In the genomic region with DNA sequence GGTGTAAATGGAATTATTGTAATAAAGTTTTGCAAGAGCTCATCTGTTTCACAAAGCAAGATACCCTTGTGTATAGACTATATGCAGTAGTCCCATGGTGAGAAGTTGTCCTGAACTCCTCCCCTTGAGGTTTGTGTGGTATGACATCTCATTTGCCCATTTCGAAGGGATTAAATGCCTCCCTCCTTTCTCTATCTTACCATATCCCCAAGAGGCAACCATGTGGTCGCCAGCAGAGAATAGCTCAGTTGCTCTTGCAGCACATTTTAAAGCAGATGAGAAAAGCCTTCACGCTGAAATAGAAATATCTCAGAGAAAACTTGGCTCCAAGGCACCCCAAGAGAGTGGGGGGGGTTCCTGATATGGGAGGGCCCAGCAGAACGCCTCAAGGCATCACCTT, we compare ENCODE assay signal across 20 cellular contexts. TPM values are rescaled to one million over a fixed set of nuclear protein-coding genes. Genes with fewer than 3 reads are reported as not detected.
DNase-seq lines count a peak whose midpoint lies in the region; ATAC-seq and TF ChIP-seq lines count a peak whose summit lies in the region.
"Had no signal": no experiment of that assay in that cellular context is flagged by ENCODE, and none has a peak within 500 bp of the region (broad histone marks: within the 10 kb centered on the region; RNA-seq: fewer than 3 reads in every experiment).

No MANE protein-coding gene starts in this region.

- CTCF ChIA-PET in HEK293 (lab: Yijun Ruan, JAX) = interaction anchor here (0.6 to 1.3 kb wide), 2 partner anchors 13 to 981 kb away, joined by 3 to 7 read pairs; no protein-coding TSS in a partner anchor

- in situ Hi-C loops in SK-MEL-5 (cut with HindIII; ENCODE audit: low pct_unique_long_range_greater_than_20kb, low sequenced_read_pairs) = no loop called here

- H2BK12ac ChIP-seq in trophoblast cell (ENCODE audit: low read length) = no peak overlapping the region

- no peak overlapping the region for H3K18ac ChIP-seq in trophoblast cell (ENCODE audit: low read length)

- POLR2A ChIA-PET in HEK293 (lab: Yijun Ruan, JAX) = no interaction called here

- H3K4me3 ChIP-seq in HEK293 (ENCODE audit: low read depth, low read length) = no peak overlapping the region
- peak overlapping the region; percentile 80 for H3K4me3 ChIP-seq in iPS-18a (ENCODE audit: low read length)
- no peak overlapping the region for H3K4me3 ChIP-seq in trophoblast cell (ENCODE audit: low read depth, low read length)
- H3K4me3 ChIP-seq: thyroid gland had no signal

- no peak overlapping the region for H4K8ac ChIP-seq in trophoblast cell (ENCODE audit: low read depth, low read length)

- no peak overlapping the region for H2AK5ac ChIP-seq in trophoblast cell (ENCODE audit: low read length)

- H3K9me3 ChIP-seq in HEK293 (ENCODE audit: control insufficient read depth, insufficient read depth, low read depth, low read length) = no peaks in the 10 kb centered on the region
- no peaks in the 10 kb centered on the region for H3K9me3 ChIP-seq in iPS-18a (ENCODE audit: control insufficient read depth, low read depth, low read length)
- peaks cover 2% of the 10 kb centered on the region for H3K9me3 ChIP-seq in trophoblast cell (ENCODE audit: insufficient read depth, low read depth, low read length)
- H3K9me3 ChIP-seq: thyroid gland had no signal

- no peak overlapping the region for H3K23ac ChIP-seq in trophoblast cell (ENCODE audit: low read length)

- no peak overlapping the region for H4K91ac ChIP-seq in trophoblast cell (ENCODE audit: low read depth, low read length)

- H3K9ac ChIP-seq in iPS-18a (ENCODE audit: low read length) = no peak overlapping the region
- H3K9ac ChIP-seq in trophoblast cell (ENCODE audit: low read length) = no peak overlapping the region

- DNase-seq in SK-MEL-5 (ENCODE audit: low read depth, low spot score) (peak; percentile 16), trophoblast cell (no peak), GDM1 (lab: John Stamatoyannopoulos, UW) (no peak)
- no peak for DNase-seq in activated CD8-positive, alpha-beta memory T cell treated with anti-CD3 and anti-CD28 coated beads, Interleukin-2, amount 50 U/mL, for 48 hours
- no peak for DNase-seq in activated naive CD4-positive, alpha-beta T cell (lab: John Stamatoyannopoulos, UW)
- DNase-seq: activated CD4-positive, CD25-positive, alpha-beta regulatory T cell treated with anti-CD3 and anti-CD28 coated beads, Interleukin-2, amount 50 U/mL, for 72 hours; activated naive CD4-positive, alpha-beta T cell treated with anti-CD3 and anti-CD28 coated beads, Interleukin-2, amount 10 ng/mL, durations not matched to agents 7 days and 5 days; activated T-cell treated with anti-CD3 and anti-CD28 coated beads, Interleukin-2, amount 50 U/mL, for 48 hours; amygdala; CD8-positive, alpha-beta T cell; KG1; NCI-H1694 treated with DMSO at 0.1 percent for 48 hours; NCI-H526 treated with DMSO at 0.1 percent for 48 hours; nucleus accumbens; stimulated activated CD4-positive, alpha-beta T cell treated with anti-CD3 and anti-CD28 coated beads, Interleukin-4, amount 100 ng/mL, for 1 hour; stimulated activated naive CD4-positive, alpha-beta T cell; thyroid gland had no signal

- H3K36me3 ChIP-seq in HEK293 (ENCODE audit: control insufficient read depth in 2 of 2, insufficient read depth in 1 of 2, low read length in 2 of 2) = no peaks in the 10 kb centered on the region
- peaks cover 19% of the 10 kb centered on the region for H3K36me3 ChIP-seq in iPS-18a (ENCODE audit: control insufficient read depth, low read depth, low read length)
- peaks cover 5 to 12% of the 10 kb centered on the region in 2 experiments for H3K36me3 ChIP-seq in trophoblast cell (ENCODE audit: control insufficient read depth in 1 of 2, insufficient read depth in 2 of 2, low read length in 2 of 2)
- H3K36me3 ChIP-seq: thyroid gland had no signal

- H3K79me2 ChIP-seq in trophoblast cell (ENCODE audit: control insufficient read depth, insufficient read depth, low read length, poor library complexity) = peaks cover 46% of the 10 kb centered on the region

- H2BK120ac ChIP-seq in trophoblast cell (ENCODE audit: insufficient read depth, low read length, poor library complexity) = no peak overlapping the region

- peak overlapping the region; percentile 52 for H3K4me2 ChIP-seq in trophoblast cell (ENCODE audit: low read length)

- H3K27me3 ChIP-seq in iPS-18a (ENCODE audit: control insufficient read depth, insufficient read depth, low read length) = no peaks in the 10 kb centered on the region
- H3K27me3 ChIP-seq in trophoblast cell (ENCODE audit: insufficient read depth, low read length) = no peaks in the 10 kb centered on the region
- H3K27me3 ChIP-seq: thyroid gland had no signal

- no peak for ATAC-seq in HG03354 (IDR thresholded peaks at IDR 0.05; ENCODE audit: poor library complexity, severe bottlenecking, unreplicated experiment)
- ATAC-seq: CD8-positive, alpha-beta T cell had no signal

- H4K12ac ChIP-seq in trophoblast cell (ENCODE audit: low read depth, low read length) = no peak overlapping the region

- peak overlapping the region; percentile 86 for H3K4ac ChIP-seq in trophoblast cell (ENCODE audit: low read depth, low read length)

- H2BK5ac ChIP-seq in trophoblast cell (ENCODE audit: low read depth, low read length, poor library complexity) = no peak overlapping the region

- no peak for TF ChIP-seq CTCF in HEK293 (tag by site-specific recombination; IDR thresholded peaks at IDR 0.05)

- H3K79me1 ChIP-seq in trophoblast cell (ENCODE audit: low read length) = peaks cover 26% of the 10 kb centered on the region

- no peak overlapping the region for H2AFZ ChIP-seq in trophoblast cell (ENCODE audit: insufficient read depth, low read length, poor library complexity)

- no peak overlapping the region for H3K14ac ChIP-seq in trophoblast cell (ENCODE audit: low read length)

- H3K4me1 ChIP-seq in HEK293 (ENCODE audit: control insufficient read depth, insufficient read depth, low read length) (peaks cover 25% of the 10 kb centered on the region), iPS-18a (ENCODE audit: control insufficient read depth, low read depth, low read length) (peaks cover 64% of the 10 kb centered on the region), trophoblast cell (ENCODE audit: control insufficient read depth in 1 of 2, insufficient read depth in 2 of 2, low read length in 2 of 2) (peaks cover 2 to 11% of the 10 kb centered on the region in 2 experiments)
- H3K4me1 ChIP-seq: thyroid gland had no signal

- H3K27ac ChIP-seq in HEK293 (ENCODE audit: extremely low read depth, low read depth, low read length) (no peak overlapping the region), iPS-18a (ENCODE audit: low read length) (no peak overlapping the region), trophoblast cell (ENCODE audit: low read depth, low read length) (no peak overlapping the region)
- H3K27ac ChIP-seq: thyroid gland had no signal

- no CpG with 5 or more reads among the region's 4 CpGs for WGBS in trophoblast cell (ENCODE audit: extremely low coverage, insufficient coverage, insufficient read length)

TF ChIP-seq in HEK293, 187 proteins besides CTCF, POLR2A, EP300 and RAD21:
- no peak for TF ChIP-seq ZNF416 (tag by site-specific recombination; IDR thresholded peaks at IDR 0.05)
- no peak for TF ChIP-seq ZNF776 (tag by site-specific recombination; IDR thresholded peaks at IDR 0.05; ENCODE audit: borderline replicate concordance)
- TF ChIP-seq ZNF121 (tag by site-specific recombination; IDR thresholded peaks at IDR 0.05) = no peak
- TF ChIP-seq, protein P1, sequence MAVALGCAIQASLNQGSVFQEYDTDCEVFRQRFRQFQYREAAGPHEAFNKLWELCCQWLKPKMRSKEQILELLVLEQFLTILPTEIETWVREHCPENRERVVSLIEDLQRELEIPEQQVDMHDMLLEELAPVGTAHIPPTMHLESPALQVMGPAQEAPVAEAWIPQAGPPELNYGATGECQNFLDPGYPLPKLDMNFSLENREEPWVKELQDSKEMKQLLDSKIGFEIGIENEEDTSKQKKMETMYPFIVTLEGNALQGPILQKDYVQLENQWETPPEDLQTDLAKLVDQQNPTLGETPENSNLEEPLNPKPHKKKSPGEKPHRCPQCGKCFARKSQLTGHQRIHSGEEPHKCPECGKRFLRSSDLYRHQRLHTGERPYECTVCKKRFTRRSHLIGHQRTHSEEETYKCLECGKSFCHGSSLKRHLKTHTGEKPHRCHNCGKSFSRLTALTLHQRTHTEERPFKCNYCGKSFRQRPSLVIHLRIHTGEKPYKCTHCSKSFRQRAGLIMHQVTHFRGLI (tag by site-specific recombination; IDR thresholded peaks at IDR 0.05) = no peak
- peak; percentile 18; the same call in 1 of the 2 replicates for TF ChIP-seq MZF1 (tag by site-specific recombination; IDR thresholded peaks at IDR 0.05; ENCODE audit: borderline replicate concordance)
TF ChIP-seq in HEK293: peak in this region for 1.

RNA-seq across cellular contexts. Expression of a gene that starts 4.6 kb away (rescaled TPM):
- 37.6 and 39.0 TPM in 2 replicates for total RNA-seq in SK-MEL-5 (2014; rRNA removed; shearing (Covaris generic))
- 46.6 and 52.1 TPM in 2 replicates for polyA plus RNA-seq in SK-MEL-5 (2015; cell fraction: cytosol; rRNA removed)
- polyA plus RNA-seq in SK-MEL-5 (2015; cell fraction: nucleus; rRNA removed) = 134 and 177 TPM in 2 replicates
- polyA plus RNA-seq in trophoblast cell (2013) = 559 and 563 TPM in 2 replicates
- total RNA-seq: CD8-positive, alpha-beta T cell had no signal
